ENCODE assay signal across 13 cellular contexts in genomic region chr6:13470240-13471140, GRCh38. TPM values are rescaled to one million over a fixed set of nuclear protein-coding genes. Genes with fewer than 3 reads are reported as not detected.
DNase-seq lines count a peak whose midpoint lies in the region; TF ChIP-seq lines count a peak whose summit lies in the region.
"Had no signal": no experiment of that assay in that cellular context is flagged by ENCODE, and none has a peak within 500 bp of the region (broad histone marks: within the 10 kb centered on the region; RNA-seq: fewer than 3 reads in every experiment).

No MANE protein-coding gene starts in this region.

- no peak overlapping the region for H2AFZ ChIP-seq in hepatocyte

- no peaks in the 10 kb centered on the region for H3K9me2 ChIP-seq in hepatocyte (replicated peaks; ENCODE audit: insufficient read depth)

- intact Hi-C loops in head of caudate nucleus (cut with DNase I) = loop anchor here (1.0 kb wide), 1 partner anchor 17 kb away; the partner anchor contains the start of gene GFOD1
- intact Hi-C loops in posterior cingulate gyrus (cut with DNase I) = no loop called here

- TF ChIP-seq CTCF in hepatocyte (IDR thresholded peaks at IDR 0.05; ENCODE audit: poor library complexity) = no peak

- WGBS in hepatocyte (ENCODE audit: low lambda C conversion rate, missing lambda C conversion rate) = 77% methylated on average over 10 of the region's 10 CpGs

- no peak overlapping the region for H3K4me3 ChIP-seq in SJCRH30
- H3K4me3 ChIP-seq in hepatocyte = no peak overlapping the region

- H3K4me1 ChIP-seq in SJCRH30 (peaks cover 19% of the 10 kb centered on the region), hepatocyte (ENCODE audit: insufficient read depth) (no peaks in the 10 kb centered on the region)

- H3K9me3 ChIP-seq in SJCRH30 (replicated peaks) (no peaks in the 10 kb centered on the region), hepatocyte (ENCODE audit: low read depth) (no peaks in the 10 kb centered on the region)

- DNase-seq in EH (ENCODE audit: low read depth) (peak; percentile 15), SJCRH30 (peak; percentile 74 to 80), head of caudate nucleus (peak; percentile 49 to 86 (median 74)), posterior cingulate gyrus (peak; percentile 42 to 93 (median 63)), hepatocyte (ENCODE audit: low spot score) (no peak), SW 1271 (lab: John Stamatoyannopoulos, UW) (no peak), GM19238 (ENCODE audit: insufficient read length, low spot score) (no peak)
- DNase-seq: activated naive CD8-positive, alpha-beta T cell treated with anti-CD3 and anti-CD28 coated beads, Interleukin-2, amount 10 ng/mL, durations not matched to agents 7 days and 5 days; dermis blood vessel endothelial cell; islet precursor cell; naive B cell; NCI-H1048; NCI-H69 had no signal

- no peak overlapping the region for H3K4me2 ChIP-seq in hepatocyte

- H4K20me1 ChIP-seq in hepatocyte (ENCODE audit: insufficient read depth, poor library complexity, severe bottlenecking) = no peaks in the 10 kb centered on the region

- H3K36me3 ChIP-seq in SJCRH30 (no peaks in the 10 kb centered on the region), hepatocyte (replicated peaks; ENCODE audit: insufficient read depth, low read depth) (no peaks in the 10 kb centered on the region)

- H3K79me2 ChIP-seq in hepatocyte = no peaks in the 10 kb centered on the region

- peak overlapping the region; percentile 11; the same call in 1 of the 2 replicates for H3K27ac ChIP-seq in SJCRH30
- no peak overlapping the region for H3K27ac ChIP-seq in hepatocyte

- no peaks in the 10 kb centered on the region for H3K27me3 ChIP-seq in SJCRH30
- H3K27me3 ChIP-seq in hepatocyte = no peaks in the 10 kb centered on the region

RNA-seq across cellular contexts. Expression of gene GFOD1, which starts 16.9 kb away (rescaled TPM):
- total RNA-seq in SJCRH30 (2014; rRNA removed; shearing (Covaris generic)) = 1.7 and 2.9 TPM in 2 replicates
- 3.3 and 3.5 TPM in 2 replicates for total RNA-seq in hepatocyte
- polyA plus RNA-seq in hepatocyte = 2.3 and 2.8 TPM in 2 replicates

Comparison
In these comparisons a context has a peak if more than half of its experiments do, and no peak if none do; other contexts are left out.
1. DNase-seq: peak in EH (single experiment), SJCRH30 (2 of 2), head of caudate nucleus (42 of 42) and posterior cingulate gyrus (10 of 10); none in hepatocyte (single experiment), SW 1271 (0 of 2) and GM19238 (single experiment).